In the genomic region with DNA sequence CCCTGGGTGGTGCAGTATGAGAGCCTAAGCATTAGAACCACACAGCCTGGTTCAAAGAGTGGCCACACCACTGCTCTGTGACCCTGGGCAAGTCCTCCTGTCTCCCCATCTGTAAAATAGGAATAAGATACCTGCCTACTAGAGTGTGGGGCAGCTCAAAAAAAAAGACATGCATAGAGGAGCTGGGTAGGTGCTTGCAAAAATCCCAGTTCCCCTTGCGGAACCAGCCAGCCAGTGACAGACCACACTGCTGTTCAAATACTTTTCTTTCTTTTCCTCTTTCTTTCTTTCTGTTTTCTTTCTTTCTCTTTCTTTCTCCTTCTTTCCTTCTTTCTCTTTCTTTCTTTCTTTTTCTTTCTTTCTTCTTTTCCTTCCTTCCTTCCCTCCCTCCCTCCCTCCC, we compare ENCODE assay signal across 26 cellular contexts.
"Had no signal": no experiment of that assay in that cellular context is flagged by ENCODE, and none has a peak within 500 bp of the region (broad histone marks: within the 10 kb centered on the region; RNA-seq: fewer than 3 reads in every experiment).

No MANE protein-coding gene starts in this region.

- H3K27ac Mint-ChIP-seq: activated CD4-positive, alpha-beta memory T cell treated with anti-CD3 and anti-CD28 coated beads for 36 hours; activated CD4-positive, alpha-beta T cell treated with anti-CD3 and anti-CD28 coated beads for 36 hours; activated CD8-positive, alpha-beta memory T cell treated with anti-CD3 and anti-CD28 coated beads, Interleukin-2, amount 10 ng/mL, durations not matched to agents 7 days and 5 days; activated naive CD8-positive, alpha-beta T cell treated with anti-CD3 and anti-CD28 coated beads, Interleukin-2, amount 10 ng/mL, durations not matched to agents 7 days and 5 days; activated T-helper 17 cell treated with anti-CD3 and anti-CD28 coated beads, Interleukin-2, amount 50 U/mL, for 72 hours; mesothelial cell of epicardium; nephron had no signal

- H3K27me3 ChIP-seq: body of pancreas, foreskin keratinocyte, thyroid gland had no signal

- H3K9me3 ChIP-seq: body of pancreas, thyroid gland had no signal

- H3K4me1 Mint-ChIP-seq: activated CD8-positive, alpha-beta memory T cell treated with anti-CD3 and anti-CD28 coated beads, Interleukin-2, amount 10 ng/mL, durations not matched to agents 7 days and 5 days; activated naive CD8-positive, alpha-beta T cell treated with anti-CD3 and anti-CD28 coated beads, Interleukin-2, amount 10 ng/mL, durations not matched to agents 7 days and 5 days; activated T-helper 17 cell treated with anti-CD3 and anti-CD28 coated beads, Interleukin-2, amount 50 U/mL, for 72 hours; stimulated activated effector memory CD8-positive, alpha-beta T cell treated with anti-CD3 and anti-CD28 coated beads, Interleukin-12 subunit alpha, Interleukin-12 subunit beta, amount 100 ng/mL, for 72 hours had no signal

- H3K79me2 ChIP-seq: parathyroid adenoma had no signal

- H3K27me3 Mint-ChIP-seq: activated CD4-positive, alpha-beta memory T cell treated with anti-CD3 and anti-CD28 coated beads for 36 hours had no signal

- H3K27ac ChIP-seq: body of pancreas, foreskin keratinocyte, parathyroid adenoma, thyroid gland, WERI-Rb-1 had no signal

- H3K4me3 ChIP-seq: body of pancreas, lung, smooth muscle cell, thyroid gland had no signal

- H2AFZ ChIP-seq: parathyroid adenoma had no signal

- H3K9me3 Mint-ChIP-seq: activated CD4-positive, alpha-beta memory T cell treated with anti-CD3 and anti-CD28 coated beads for 36 hours; activated naive CD8-positive, alpha-beta T cell treated with anti-CD3 and anti-CD28 coated beads, Interleukin-2, amount 10 ng/mL, durations not matched to agents 7 days and 5 days; activated T-helper 17 cell treated with anti-CD3 and anti-CD28 coated beads, Interleukin-2, amount 50 U/mL, for 72 hours; mesothelial cell of epicardium; nephron; stimulated activated effector memory CD8-positive, alpha-beta T cell treated with anti-CD3 and anti-CD28 coated beads, Interleukin-12 subunit alpha, Interleukin-12 subunit beta, amount 100 ng/mL, for 72 hours had no signal

- H3K36me3 ChIP-seq: thyroid gland, WERI-Rb-1 had no signal

- H3K4me3 Mint-ChIP-seq: activated CD4-positive, alpha-beta memory T cell treated with anti-CD3 and anti-CD28 coated beads for 36 hours; activated CD4-positive, alpha-beta T cell treated with anti-CD3 and anti-CD28 coated beads for 36 hours; activated CD8-positive, alpha-beta memory T cell treated with anti-CD3 and anti-CD28 coated beads, Interleukin-2, amount 10 ng/mL, durations not matched to agents 7 days and 5 days; activated naive CD8-positive, alpha-beta T cell treated with anti-CD3 and anti-CD28 coated beads, Interleukin-2, amount 10 ng/mL, durations not matched to agents 7 days and 5 days; activated T-helper 17 cell treated with anti-CD3 and anti-CD28 coated beads, Interleukin-2, amount 50 U/mL, for 72 hours; mesothelial cell of epicardium; nephron; stimulated activated effector memory CD8-positive, alpha-beta T cell treated with anti-CD3 and anti-CD28 coated beads, Interleukin-12 subunit alpha, Interleukin-12 subunit beta, amount 100 ng/mL, for 72 hours had no signal

- DNase-seq: activated CD4-positive, alpha-beta memory T cell treated with anti-CD3 and anti-CD28 coated beads for 36 hours; activated CD4-positive, alpha-beta T cell treated with anti-CD3 and anti-CD28 coated beads for 36 hours; activated CD8-positive, alpha-beta memory T cell treated with anti-CD3 and anti-CD28 coated beads, Interleukin-2, amount 10 ng/mL, durations not matched to agents 7 days and 5 days; activated naive CD4-positive, alpha-beta T cell treated with Interleukin-2 at 50 U/mL for 16 hours; activated naive CD8-positive, alpha-beta T cell treated with anti-CD3 and anti-CD28 coated beads, Interleukin-2, amount 10 ng/mL, durations not matched to agents 7 days and 5 days; activated T-cell treated with anti-CD3 and anti-CD28 coated beads, Interleukin-2, amount 50 U/mL, for 1 hour; amygdala; body of pancreas; foreskin keratinocyte; glutamatergic neuron; hippocampal formation; islet precursor cell; stimulated activated CD4-positive, alpha-beta T cell treated with anti-CD3 and anti-CD28 coated beads, Interleukin-4, amount 100 ng/mL, for 24 hours; T-helper 2 cell; thyroid gland; WERI-Rb-1 had no signal

- FAIRE-seq: colon had no signal

- H3K4me2 ChIP-seq: smooth muscle cell had no signal

- ATAC-seq: activated CD4-positive, alpha-beta T cell treated with anti-CD3 and anti-CD28 coated beads for 36 hours; activated CD8-positive, alpha-beta memory T cell treated with anti-CD3 and anti-CD28 coated beads, Interleukin-2, amount 10 ng/mL, durations not matched to agents 7 days and 5 days; activated T-helper 17 cell treated with anti-CD3 and anti-CD28 coated beads, Interleukin-2, amount 50 U/mL, for 72 hours; body of pancreas; foreskin keratinocyte; left lobe of liver; sciatic nerve; stimulated activated effector memory CD8-positive, alpha-beta T cell treated with anti-CD3 and anti-CD28 coated beads, Interleukin-12 subunit alpha, Interleukin-12 subunit beta, amount 100 ng/mL, for 72 hours had no signal

- H3K9ac ChIP-seq: parathyroid adenoma had no signal
